In genomic region chr7:100676501-100677306, GRCh38 we compare ENCODE assay signal across 9 cellular contexts. TPM values are rescaled to one million over a fixed set of nuclear protein-coding genes. Genes with fewer than 3 reads are reported as not detected.
DNase-seq lines count a peak whose midpoint lies in the region; ATAC-seq, FAIRE-seq and TF ChIP-seq lines count a peak whose summit lies in the region.
"Had no signal": no experiment of that assay in that cellular context is flagged by ENCODE, and none has a peak within 500 bp of the region (broad histone marks: within the 10 kb centered on the region; RNA-seq: fewer than 3 reads in every experiment).

No MANE protein-coding gene starts in this region.

- peaks cover 6% of the 10 kb centered on the region for H3K36me3 Mint-ChIP-seq in neural progenitor cell

- FAIRE-seq in endothelial cell of umbilical vein (lab: Jason Lieb, UNC) = no peak

- peaks cover 8% of the 10 kb centered on the region for H3K4me1 Mint-ChIP-seq in neural progenitor cell

- no peak overlapping the region for H2AFZ ChIP-seq in PC-3 (ENCODE audit: low read length)
- no peak overlapping the region for H2AFZ ChIP-seq in endothelial cell of umbilical vein (ENCODE audit: low read depth, low read length)
- no peak overlapping the region for H2AFZ ChIP-seq in neural progenitor cell (replicated peaks)

- dilution Hi-C loops in endothelial cell of umbilical vein (cut with MboI; ENCODE audit: extremely low pct_ligation_motif_present, low sequenced_read_pairs) = no loop called here

- peaks cover 12 to 59% (median 32%) of the 10 kb centered on the region in 10 experiments; a peak in 19 of 20 replicates for H3K4me1 ChIP-seq in BLaER1 treated with 17β-estradiol and CSF1 and Interleukin-3, amounts not matched to agents 10 nM and 100 nM
- H3K4me1 ChIP-seq in PC-3 (ENCODE audit: insufficient read depth, low read length) (no peaks in the 10 kb centered on the region), endothelial cell of umbilical vein (ENCODE audit: control insufficient read depth, extremely low read depth, insufficient read depth, low read length) (peaks cover 4% of the 10 kb centered on the region), neural progenitor cell (no peaks in the 10 kb centered on the region)

- no peaks in the 10 kb centered on the region for H3K9me2 ChIP-seq in PC-3 (replicated peaks; ENCODE audit: low read length)

- peak overlapping the region; percentile 88 for H3K4me3 Mint-ChIP-seq in neural progenitor cell

- H3K27ac ChIP-seq in BLaER1 treated with 17β-estradiol and CSF1 and Interleukin-3, amounts not matched to agents 10 nM and 100 nM = peak overlapping the region in 8 of 11 experiments; percentile 34 to 97 (median 56); a peak in 13 of 22 replicates
- H3K27ac ChIP-seq in PC-3 (ENCODE audit: low read length) (no peak overlapping the region), endothelial cell of umbilical vein (ENCODE audit: insufficient read depth, low read depth, low read length) (peak overlapping the region; percentile 26), neural progenitor cell (no peak overlapping the region)

- ATAC-seq in PC-3 (no peak), GM18907 (IDR thresholded peaks at IDR 0.05; ENCODE audit: unreplicated experiment) (no peak), HG02642 (IDR thresholded peaks at IDR 0.05; ENCODE audit: poor library complexity, unreplicated experiment) (no peak)

- POLR2A ChIA-PET in PC-3 (lab: Charles Lee; ENCODE audit: unreplicated experiment) = interaction anchor here (0.6 to 0.7 kb wide), 3 partner anchors 12 to 211 kb away, joined by 4 to 13 read pairs (median 12); partner anchors contain the start of genes FBXO24 and LRCH4
- POLR2A ChIA-PET in endothelial cell of umbilical vein (lab: Charles Lee) = interaction anchor here (1.0 kb wide), 3 partner anchors 90 to 248 kb away, joined by 3 to 5 read pairs (median 4); partner anchors contain the start of genes FBXO24, LRCH4 and ZCWPW1

- peaks cover 54 to 55% (median 55%) of the 10 kb centered on the region in 11 experiments for H3K36me3 ChIP-seq in BLaER1 treated with 17β-estradiol and CSF1 and Interleukin-3, amounts not matched to agents 10 nM and 100 nM
- H3K36me3 ChIP-seq in PC-3 (ENCODE audit: low read depth, low read length) (peaks cover 12% of the 10 kb centered on the region; the same call in 1 of the 2 replicates), endothelial cell of umbilical vein (ENCODE audit: control insufficient read depth in 2 of 2, extremely low read depth in 1 of 2, insufficient read depth in 2 of 2, low read length in 2 of 2) (peaks cover 10 to 39% of the 10 kb centered on the region in 2 experiments), neural progenitor cell (no peaks in the 10 kb centered on the region)

- H3K27me3 ChIP-seq in BLaER1 treated with 17β-estradiol and CSF1 and Interleukin-3, amounts not matched to agents 10 nM and 100 nM = no peaks in the 10 kb centered on the region
- H3K27me3 ChIP-seq in PC-3 (ENCODE audit: low read length) (no peaks in the 10 kb centered on the region), endothelial cell of umbilical vein (ENCODE audit: control insufficient read depth in 2 of 2, insufficient read depth in 2 of 2, low read length in 2 of 2) (no peaks in the 10 kb centered on the region), neural progenitor cell (peaks cover 13% of the 10 kb centered on the region)

- intact Hi-C loops in PC-3 (cut with micrococcal nuclease) = no loop called here
- intact Hi-C loops in endothelial cell of umbilical vein (cut with micrococcal nuclease) = loop anchor here (5.0 kb wide), 1 partner anchor 209 kb away; no protein-coding TSS in a partner anchor

- DNase-seq in PC-3 (no peak), endothelial cell of umbilical vein (ENCODE audit: low read depth, low spot score) (no peak), neural progenitor cell (ENCODE audit: low spot score) (no peak), activated gamma-delta T cell treated with Interleukin-2 at 50 U/mL for 16 hours (no peak)
- no peak for DNase-seq in effector CD4-positive, alpha-beta T cell
- DNase-seq: NCI-H146 had no signal

- H3K4me2 ChIP-seq in BLaER1 treated with 17β-estradiol and CSF1 and Interleukin-3, amounts not matched to agents 10 nM and 100 nM = peak overlapping the region; percentile 27 to 96 (median 85); a peak in 21 of 22 replicates
- H3K4me2 ChIP-seq in PC-3 (ENCODE audit: low read length) (peak overlapping the region; percentile 98), endothelial cell of umbilical vein (ENCODE audit: insufficient read depth, low read length) (no peak overlapping the region), neural progenitor cell (peak overlapping the region; percentile 99)

- no TSS peak for BruUV-seq in PC-3 (replicated peaks; lab: Mats Ljungman, UMichigan)
- BruUV-seq in endothelial cell of umbilical vein (replicated peaks; lab: Mats Ljungman, UMichigan) = no TSS peak

- H3K9ac ChIP-seq in BLaER1 treated with 17β-estradiol and CSF1 and Interleukin-3, amounts not matched to agents 10 nM and 100 nM = peak overlapping the region in 10 of 11 experiments; percentile 28 to 98 (median 92); a peak in 17 of 22 replicates
- H3K9ac ChIP-seq in PC-3 (ENCODE audit: low read length) (no peak overlapping the region), endothelial cell of umbilical vein (replicated peaks; ENCODE audit: extremely low read depth, insufficient read depth, low read length) (no peak overlapping the region), neural progenitor cell (no peak overlapping the region)

- H3K4me3 ChIP-seq in BLaER1 treated with 17β-estradiol and CSF1 and Interleukin-3, amounts not matched to agents 10 nM and 100 nM = peak overlapping the region in 9 of 10 experiments; percentile 86 to 100 (median 97); a peak in 16 of 20 replicates
- H3K4me3 ChIP-seq in PC-3 (ENCODE audit: low read length) = peak overlapping the region; percentile 100; the same call in 1 of the 2 replicates
- H3K4me3 ChIP-seq in endothelial cell of umbilical vein (replicated peaks in 1 of 3; ENCODE audit: insufficient read depth in 1 of 3, low read depth in 1 of 3, low read length in 3 of 3) = peak overlapping the region in 1 of 3 experiments; percentile 88
- peak overlapping the region; percentile 100 for H3K4me3 ChIP-seq in neural progenitor cell

- peaks cover 63 to 72% (median 67%) of the 10 kb centered on the region in 11 experiments for H4K20me1 ChIP-seq in BLaER1 treated with 17β-estradiol and CSF1 and Interleukin-3, amounts not matched to agents 10 nM and 100 nM
- H4K20me1 ChIP-seq in PC-3 (ENCODE audit: low read length) (no peaks in the 10 kb centered on the region), endothelial cell of umbilical vein (replicated peaks; ENCODE audit: control insufficient read depth, extremely low read depth, insufficient read depth, low read length) (no peaks in the 10 kb centered on the region), neural progenitor cell (ENCODE audit: low read depth) (peaks cover 68% of the 10 kb centered on the region)

- H3K9me1 ChIP-seq in endothelial cell of umbilical vein (replicated peaks; ENCODE audit: control insufficient read depth, extremely low read depth, insufficient read depth, low read length) = no peaks in the 10 kb centered on the region

- TF ChIP-seq CTCF in PC-3 (conservative IDR thresholded peaks at IDR 0.05; ENCODE audit: low read depth, low read length) = no peak
- no peak for TF ChIP-seq CTCF in endothelial cell of umbilical vein (IDR thresholded peaks at IDR 0.05; ENCODE audit: extremely low read depth in 1 of 2, insufficient read depth in 1 of 2, low read depth in 1 of 2, low read length in 2 of 2)
- TF ChIP-seq CTCF in neural progenitor cell (IDR thresholded peaks at IDR 0.05) = no peak

- no peaks in the 10 kb centered on the region for H3F3A ChIP-seq in PC-3 (ENCODE audit: low read length, unreplicated experiment)
- H3F3A ChIP-seq in neural progenitor cell (ENCODE audit: low read depth) = peaks cover 47% of the 10 kb centered on the region

- peaks cover 24% of the 10 kb centered on the region for H3K79me2 ChIP-seq in PC-3 (ENCODE audit: low read length)
- peaks cover 28% of the 10 kb centered on the region for H3K79me2 ChIP-seq in endothelial cell of umbilical vein (ENCODE audit: control insufficient read depth, insufficient read depth, low read length)
- peaks cover 19% of the 10 kb centered on the region for H3K79me2 ChIP-seq in neural progenitor cell (ENCODE audit: low read depth)

- H3K27ac Mint-ChIP-seq in neural progenitor cell = no peak overlapping the region

- H3K27me3 Mint-ChIP-seq in neural progenitor cell (ENCODE audit: insufficient read depth, low read depth) = peaks cover 6% of the 10 kb centered on the region

- CTCF ChIA-PET in PC-3 (lab: Charles Lee) (interaction anchor here (0.5 kb wide), 1 partner anchor 117 kb away, joined by 5 read pairs; no protein-coding TSS in a partner anchor), endothelial cell of umbilical vein (lab: Charles Lee) (interaction anchor here (0.6 to 2.2 kb wide), 6 partner anchors 16 to 211 kb away, joined by 3 to 9 read pairs (median 4); no protein-coding TSS in a partner anchor)

- no peaks in the 10 kb centered on the region for H3K9me3 Mint-ChIP-seq in neural progenitor cell

- peak; percentile 18 for TF ChIP-seq POLR2A in endothelial cell of umbilical vein (IDR thresholded peaks at IDR 0.05; ENCODE audit: low read depth, low read length)

- H3K9me3 ChIP-seq in BLaER1 treated with 17β-estradiol and CSF1 and Interleukin-3, amounts not matched to agents 10 nM and 100 nM (replicated peaks in 1 of 11) = no peaks in the 10 kb centered on the region
- H3K9me3 ChIP-seq in PC-3 (ENCODE audit: low read length) = no peaks in the 10 kb centered on the region
- no peaks in the 10 kb centered on the region for H3K9me3 ChIP-seq in endothelial cell of umbilical vein (replicated peaks; ENCODE audit: control insufficient read depth, insufficient read depth, low read length)
- H3K9me3 ChIP-seq in neural progenitor cell (ENCODE audit: low read depth) = no peaks in the 10 kb centered on the region

RNA-seq across cellular contexts. Expression of gene GNB2, which starts 3.2 kb away (rescaled TPM):
- 164 and 227 TPM in 2 replicates for total RNA-seq in PC-3 (2014; rRNA removed)
- 297 and 300 TPM in 2 replicates for total RNA-seq in endothelial cell of umbilical vein
- polyA plus RNA-seq in endothelial cell of umbilical vein = 433 and 502 TPM in 2 replicates
- polyA plus RNA-seq in endothelial cell of umbilical vein (2011; cell fraction: cytosol; rRNA removed) = 293 and 302 TPM in 2 replicates
- polyA plus RNA-seq in endothelial cell of umbilical vein (2011; cell fraction: nucleus; rRNA removed) = 148 and 171 TPM in 2 replicates
- 244 and 284 TPM in 2 replicates for polyA plus RNA-seq in endothelial cell of umbilical vein (2012)
- polyA minus RNA-seq in endothelial cell of umbilical vein = 108 and 165 TPM in 2 replicates
- polyA minus RNA-seq in endothelial cell of umbilical vein (2011; cell fraction: cytosol; rRNA and poly(A)+ RNA removed) = 104 TPM
- 27.5 and 34.4 TPM in 2 replicates for polyA minus RNA-seq in endothelial cell of umbilical vein (2011; cell fraction: nucleus; rRNA and poly(A)+ RNA removed)
- 54.3 and 110 TPM in 2 replicates for total RNA-seq in neural progenitor cell (ENCODE audit: low replicate concordance)

RNA-seq across cellular contexts. Expression of gene GIGYF1, which starts 17.3 kb away (rescaled TPM):
- total RNA-seq in PC-3 (2014; rRNA removed) (25.9 and 26.6 TPM in 2 replicates), endothelial cell of umbilical vein (37.3 and 46.3 TPM in 2 replicates), neural progenitor cell (ENCODE audit: low replicate concordance) (24.2 and 64.5 TPM in 2 replicates)
- polyA plus RNA-seq in endothelial cell of umbilical vein = 13.6 and 17.2 TPM in 2 replicates
- polyA plus RNA-seq in endothelial cell of umbilical vein (2011; cell fraction: cytosol; rRNA removed) = 3.9 and 6.4 TPM in 2 replicates
- polyA plus RNA-seq in endothelial cell of umbilical vein (2011; cell fraction: nucleus; rRNA removed) = 89.3 and 103 TPM in 2 replicates
- 11.7 and 12.4 TPM in 2 replicates for polyA plus RNA-seq in endothelial cell of umbilical vein (2012)
- 9.3 and 13.1 TPM in 2 replicates for polyA minus RNA-seq in endothelial cell of umbilical vein
- polyA minus RNA-seq in endothelial cell of umbilical vein (2011; cell fraction: cytosol; rRNA and poly(A)+ RNA removed) = 11.6 TPM
- polyA minus RNA-seq in endothelial cell of umbilical vein (2011; cell fraction: nucleus; rRNA and poly(A)+ RNA removed) = 20.7 and 41.9 TPM in 2 replicates

RNA-seq across cellular contexts. Expression of gene ACTL6B, which starts 20.5 kb away (rescaled TPM):
- total RNA-seq in PC-3 (2014; rRNA removed) = not detected in 2 replicates
- total RNA-seq in endothelial cell of umbilical vein = not detected in 2 replicates
- not detected in 2 replicates for polyA plus RNA-seq in endothelial cell of umbilical vein
- not detected in 2 replicates for polyA plus RNA-seq in endothelial cell of umbilical vein (2011; cell fraction: cytosol; rRNA removed)
- 0.15 TPM in 1 of 2 replicates, not detected in the other for polyA plus RNA-seq in endothelial cell of umbilical vein (2011; cell fraction: nucleus; rRNA removed)
- not detected in 2 replicates for polyA plus RNA-seq in endothelial cell of umbilical vein (2012)
- polyA minus RNA-seq in endothelial cell of umbilical vein = 0.42 TPM in 1 of 2 replicates, not detected in the other
- not detected for polyA minus RNA-seq in endothelial cell of umbilical vein (2011; cell fraction: cytosol; rRNA and poly(A)+ RNA removed)
- polyA minus RNA-seq in endothelial cell of umbilical vein (2011; cell fraction: nucleus; rRNA and poly(A)+ RNA removed) = not detected in 2 replicates
- total RNA-seq in neural progenitor cell (ENCODE audit: low replicate concordance) = not detected in 2 replicates

RNA-seq across cellular contexts. Expression of gene POP7, which starts 29.2 kb away (rescaled TPM):
- total RNA-seq in PC-3 (2014; rRNA removed) (151 and 154 TPM in 2 replicates), endothelial cell of umbilical vein (47.4 and 48.0 TPM in 2 replicates), neural progenitor cell (ENCODE audit: low replicate concordance) (19.4 and 55.1 TPM in 2 replicates)
- polyA plus RNA-seq in endothelial cell of umbilical vein = 48.8 and 68.2 TPM in 2 replicates
- polyA plus RNA-seq in endothelial cell of umbilical vein (2011; cell fraction: cytosol; rRNA removed) = 43.3 and 44.8 TPM in 2 replicates
- 15.6 and 17.5 TPM in 2 replicates for polyA plus RNA-seq in endothelial cell of umbilical vein (2011; cell fraction: nucleus; rRNA removed)
- 34.0 and 41.1 TPM in 2 replicates for polyA plus RNA-seq in endothelial cell of umbilical vein (2012)
- polyA minus RNA-seq in endothelial cell of umbilical vein = 9.0 and 9.1 TPM in 2 replicates
- polyA minus RNA-seq in endothelial cell of umbilical vein (2011; cell fraction: cytosol; rRNA and poly(A)+ RNA removed) = 37.7 TPM
- 2.9 and 6.8 TPM in 2 replicates for polyA minus RNA-seq in endothelial cell of umbilical vein (2011; cell fraction: nucleus; rRNA and poly(A)+ RNA removed)

RNA-seq across cellular contexts. Expression of gene TFR2, which starts 35.4 kb away (rescaled TPM):
- total RNA-seq in PC-3 (2014; rRNA removed) = not detected in 2 replicates
- total RNA-seq in endothelial cell of umbilical vein = 0.60 and 0.95 TPM in 2 replicates
- polyA plus RNA-seq in endothelial cell of umbilical vein = 0.32 and 0.37 TPM in 2 replicates
- polyA plus RNA-seq in endothelial cell of umbilical vein (2011; cell fraction: cytosol; rRNA removed) = 0.21 and 0.30 TPM in 2 replicates
- polyA plus RNA-seq in endothelial cell of umbilical vein (2011; cell fraction: nucleus; rRNA removed) = 0.53 and 0.76 TPM in 2 replicates
- 0.16 and 0.26 TPM in 2 replicates for polyA plus RNA-seq in endothelial cell of umbilical vein (2012)
- 0.39 and 2.7 TPM in 2 replicates for polyA minus RNA-seq in endothelial cell of umbilical vein
- 10.9 TPM for polyA minus RNA-seq in endothelial cell of umbilical vein (2011; cell fraction: cytosol; rRNA and poly(A)+ RNA removed)
- 0.91 TPM in 1 of 2 replicates, not detected in the other for polyA minus RNA-seq in endothelial cell of umbilical vein (2011; cell fraction: nucleus; rRNA and poly(A)+ RNA removed)
- 0.34 and 1.9 TPM in 2 replicates for total RNA-seq in neural progenitor cell (ENCODE audit: low replicate concordance)

Comparison
In these comparisons a context has a peak if more than half of its experiments do, and no peak if none do; other contexts are left out.
1. H3K27ac ChIP-seq: peak in BLaER1 treated with 17β-estradiol and CSF1 and Interleukin-3, amounts not matched to agents 10 nM and 100 nM (8 of 11) and endothelial cell of umbilical vein (single experiment); none in PC-3 (single experiment) and neural progenitor cell (single experiment).
2. H3K9ac ChIP-seq: peak in BLaER1 treated with 17β-estradiol and CSF1 and Interleukin-3, amounts not matched to agents 10 nM and 100 nM (10 of 11); none in PC-3 (single experiment), endothelial cell of umbilical vein (single experiment) and neural progenitor cell (single experiment).